ENCODE assay signal across 16 cellular contexts in the genomic region with DNA sequence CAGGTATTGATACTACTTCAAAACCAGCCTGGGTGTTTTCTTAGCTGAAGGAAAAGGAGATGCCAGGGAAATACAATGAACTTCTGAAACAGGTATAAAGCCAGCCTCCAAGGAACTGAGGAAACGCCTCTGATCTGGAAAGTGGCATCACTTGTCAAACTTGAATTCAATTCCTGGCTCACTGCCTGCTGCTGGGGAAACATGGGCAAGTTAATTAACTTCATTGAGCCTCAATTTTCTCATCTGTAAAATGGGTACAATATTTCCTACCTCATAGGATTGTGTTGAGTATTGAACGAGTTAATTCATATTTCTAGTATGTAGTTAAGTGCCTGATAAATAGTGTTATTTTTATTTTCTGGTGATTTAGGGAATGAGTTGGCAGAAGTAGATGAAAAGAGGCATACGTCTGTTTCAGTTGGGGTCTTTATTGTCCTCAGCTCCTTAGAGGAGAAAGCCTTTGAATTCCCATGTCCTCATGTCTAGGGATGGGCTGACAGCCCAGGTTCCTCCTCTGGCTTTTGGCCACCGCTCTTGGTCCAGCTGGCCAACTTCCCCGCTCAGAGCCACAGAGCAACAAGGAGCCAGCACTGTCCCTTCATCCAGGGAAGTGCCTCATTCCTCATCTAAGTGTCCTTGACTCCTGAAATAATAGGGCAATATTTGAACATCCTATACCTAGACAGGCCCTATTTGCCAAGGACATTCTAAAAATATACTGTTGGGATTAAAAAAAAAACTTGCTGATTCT.
"Had no signal": no experiment of that assay in that cellular context is flagged by ENCODE, and none has a peak within 500 bp of the region (broad histone marks: within the 10 kb centered on the region; RNA-seq: fewer than 3 reads in every experiment).

No MANE protein-coding gene starts in this region.

- H3K27ac ChIP-seq: dorsolateral prefrontal cortex, epithelial cell of prostate, transverse colon, vagina, WERI-Rb-1 had no signal

- DNase-seq: activated CD4-positive, alpha-beta T cell treated with anti-CD3 and anti-CD28 coated beads for 1 hour; activated CD4-positive, alpha-beta T cell treated with anti-CD3 and anti-CD28 coated beads, Interleukin-2, amount 50 U/mL, for 4 hours; activated gamma-delta T cell treated with Interleukin-2 at 50 U/mL for 16 hours; foreskin melanocyte; mesendoderm; natural killer cell; stimulated activated CD4-positive, alpha-beta T cell treated with anti-CD3 and anti-CD28 coated beads, Interleukin-12 subunit alpha, Interleukin-12 subunit beta, amount 100 ng/mL, for 4 hours; stimulated activated CD4-positive, alpha-beta T cell treated with anti-CD3 and anti-CD28 coated beads, Interleukin-1b, Interleukin-23, amount 100 ng/mL, for 48 hours; stimulated activated naive CD8-positive, alpha-beta T cell treated with anti-CD3 and anti-CD28 coated beads, Interleukin-15, Interleukin-2, amounts not matched to agents 100 U/mL and 50 U/mL, for 24 hours; SW 1271; transverse colon; WERI-Rb-1 had no signal

- ATAC-seq: activated naive CD4-positive, alpha-beta T cell treated with anti-CD3 and anti-CD28 coated beads, Interleukin-2, amount 50 U/mL, for 72 hours; natural killer cell; stimulated activated naive CD8-positive, alpha-beta T cell treated with anti-CD3 and anti-CD28 coated beads, Interleukin-15, Interleukin-2, amounts not matched to agents 100 U/mL and 50 U/mL, for 24 hours had no signal

- H3K4me1 ChIP-seq: transverse colon, vagina had no signal

- H3K4me3 ChIP-seq: dorsolateral prefrontal cortex, transverse colon, vagina had no signal

- H3K27me3 ChIP-seq: transverse colon, vagina had no signal

- H3K9me3 ChIP-seq: vagina had no signal

- H3K36me3 ChIP-seq: transverse colon, vagina, WERI-Rb-1 had no signal
